ENCODE assay signal across 9 cellular contexts in genomic region chr15:98754283-98755022, GRCh38.
DNase-seq lines count a peak whose midpoint lies in the region; ATAC-seq and TF ChIP-seq lines count a peak whose summit lies in the region.
"Had no signal": no experiment of that assay in that cellular context is flagged by ENCODE, and none has a peak within 500 bp of the region (broad histone marks: within the 10 kb centered on the region; RNA-seq: fewer than 3 reads in every experiment).

No MANE protein-coding gene starts in this region.

- H3K4me3 Mint-ChIP-seq in activated naive CD4-positive, alpha-beta T cell treated with anti-CD3 and anti-CD28 coated beads, Interleukin-2, amount 10 ng/mL, durations not matched to agents 7 days and 5 days: no peak overlapping the region

- H3K27ac Mint-ChIP-seq in activated naive CD4-positive, alpha-beta T cell treated with anti-CD3 and anti-CD28 coated beads, Interleukin-2, amount 10 ng/mL, durations not matched to agents 7 days and 5 days: no peak overlapping the region

- no peaks in the 10 kb centered on the region for H3K27me3 ChIP-seq in right cardiac atrium (ENCODE audit: control insufficient read depth, insufficient read depth)
- H3K27me3 ChIP-seq in skeletal muscle tissue (ENCODE audit: control insufficient read depth in 3 of 3, insufficient read depth in 3 of 3, low read length in 3 of 3): no peaks in the 10 kb centered on the region

- H3K9me3 ChIP-seq in right cardiac atrium (ENCODE audit: control insufficient read depth, low read length) (no peaks in the 10 kb centered on the region), skeletal muscle tissue (ENCODE audit: control insufficient read depth in 3 of 3, low read length in 3 of 3) (no peaks in the 10 kb centered on the region)

- DNase-seq in H4 (ENCODE audit: low spot score) (peak; percentile 23), right cardiac atrium (no peak), T-helper 2 cell (no peak)
- DNase-seq in activated naive CD4-positive, alpha-beta T cell treated with anti-CD3 and anti-CD28 coated beads, Interleukin-2, amount 10 ng/mL, durations not matched to agents 7 days and 5 days: no peak
- DNase-seq: NCI-H2107 had no signal

- ATAC-seq in right cardiac atrium (peak in 1 of 2 donors; percentile 46), HG02678 (IDR thresholded peaks at IDR 0.05; ENCODE audit: unreplicated experiment) (no peak), HG03439 (IDR thresholded peaks at IDR 0.05; ENCODE audit: unreplicated experiment) (no peak)

- H3K4me1 ChIP-seq in right cardiac atrium (ENCODE audit: control insufficient read depth, insufficient read depth, low read length) (peaks cover 7% of the 10 kb centered on the region), skeletal muscle tissue (ENCODE audit: control insufficient read depth in 3 of 3, insufficient read depth in 3 of 3, low read length in 3 of 3) (peaks cover 7 to 14% (median 10%) of the 10 kb centered on the region in 3 donors)

- H3K4me3 ChIP-seq in WI38 (ENCODE audit: low read depth, low read length) (peak overlapping the region; percentile 46), right cardiac atrium (ENCODE audit: low read length) (peak overlapping the region; percentile 46), skeletal muscle tissue (ENCODE audit: low read length in 3 of 3) (peak overlapping the region in 2 of 3 donors; percentile 49 to 57)

- peak overlapping the region in 2 of 3 donors; percentile 13 to 45 for H3K9ac ChIP-seq in skeletal muscle tissue (ENCODE audit: low read depth in 1 of 3, low read length in 3 of 3)

- WGBS in right cardiac atrium: 52% methylated on average over 8 of the region's 8 CpGs

- H3K27ac ChIP-seq in right cardiac atrium (ENCODE audit: low read length) (peak overlapping the region; percentile 67), skeletal muscle tissue (ENCODE audit: low read depth, low read length) (no peak overlapping the region)

- no peaks in the 10 kb centered on the region for H3K4me1 Mint-ChIP-seq in activated naive CD4-positive, alpha-beta T cell treated with anti-CD3 and anti-CD28 coated beads, Interleukin-2, amount 10 ng/mL, durations not matched to agents 7 days and 5 days

- no peaks in the 10 kb centered on the region for H3K27me3 Mint-ChIP-seq in activated naive CD4-positive, alpha-beta T cell treated with anti-CD3 and anti-CD28 coated beads, Interleukin-2, amount 10 ng/mL, durations not matched to agents 7 days and 5 days

- no peaks in the 10 kb centered on the region for H3K9me3 Mint-ChIP-seq in activated naive CD4-positive, alpha-beta T cell treated with anti-CD3 and anti-CD28 coated beads, Interleukin-2, amount 10 ng/mL, durations not matched to agents 7 days and 5 days

- intact Hi-C loops in right cardiac atrium (cut with DNase I): no loop called here

- no peak for TF ChIP-seq CTCF in WI38 (IDR thresholded peaks at IDR 0.05; ENCODE audit: low read depth, low read length)

- CTCF ChIA-PET in activated naive CD4-positive, alpha-beta T cell treated with anti-CD3 and anti-CD28 coated beads, Interleukin-2, amount 10 ng/mL, durations not matched to agents 7 days and 5 days (lab: Charles Lee): interaction anchor here (1.1 kb wide), 1 partner anchor 18 kb away, joined by 3 read pairs; no protein-coding TSS in a partner anchor

- no peaks in the 10 kb centered on the region for H3K36me3 ChIP-seq in skeletal muscle tissue (ENCODE audit: control insufficient read depth in 3 of 3, insufficient read depth in 3 of 3, low read length in 3 of 3)

- no peaks in the 10 kb centered on the region for H3K36me3 Mint-ChIP-seq in activated naive CD4-positive, alpha-beta T cell treated with anti-CD3 and anti-CD28 coated beads, Interleukin-2, amount 10 ng/mL, durations not matched to agents 7 days and 5 days
